ENCODE assay signal across 8 cellular contexts in genomic region chr12:14770495-14771313, GRCh38. TPM values are rescaled to one million over a fixed set of nuclear protein-coding genes. Genes with fewer than 3 reads are reported as not detected.
DNase-seq lines count a peak whose midpoint lies in the region; ATAC-seq and TF ChIP-seq lines count a peak whose summit lies in the region.

No MANE protein-coding gene starts in this region.

- no peaks in the 10 kb centered on the region for H3K27me3 Mint-ChIP-seq in progenitor cell of endocrine pancreas

- peak; percentile 69 for DNase-seq in GM10266 (ENCODE audit: extremely low spot score)
- peak; percentile 93 to 99 (median 96) for DNase-seq in NCI-H1417 (lab: John Stamatoyannopoulos, UW)
- DNase-seq in T follicular helper cell (ENCODE audit: low read depth) = peak; percentile 91
- DNase-seq in amniotic epithelial cell (ENCODE audit: low read depth) = peak; percentile 93
- DNase-seq in left ventricle myocardium superior = peak; percentile 89
- DNase-seq in progenitor cell of endocrine pancreas (ENCODE audit: low spot score, unreplicated experiment) = peak; percentile 93
- DNase-seq in ureter (ENCODE audit: low spot score) = peak; percentile 98

- intact Hi-C loops in left ventricle myocardium superior (cut with micrococcal nuclease) = no loop called here

- peak overlapping the region; percentile 96 for H3K4me3 Mint-ChIP-seq in progenitor cell of endocrine pancreas (ENCODE audit: low read depth)

- peak overlapping the region; percentile 98 for H3K27ac Mint-ChIP-seq in progenitor cell of endocrine pancreas

- peaks cover 31% of the 10 kb centered on the region for H3K4me1 Mint-ChIP-seq in progenitor cell of endocrine pancreas (ENCODE audit: low read depth)

- TF ChIP-seq CTCF in GM10266 (IDR thresholded peaks at IDR 0.05; ENCODE audit: control insufficient read depth, insufficient read depth, low read depth, missing control alignments) = no peak
- TF ChIP-seq CTCF in progenitor cell of endocrine pancreas (IDR thresholded peaks at IDR 0.05; ENCODE audit: unreplicated experiment) = no peak

- H3K9me3 Mint-ChIP-seq in progenitor cell of endocrine pancreas (ENCODE audit: low read depth) = peaks cover 13% of the 10 kb centered on the region

- H3K36me3 Mint-ChIP-seq in progenitor cell of endocrine pancreas (ENCODE audit: insufficient read depth) = peaks cover 22% of the 10 kb centered on the region

- peak; percentile 20 for ATAC-seq in HG02759 (IDR thresholded peaks at IDR 0.05; ENCODE audit: unreplicated experiment)
- peak; percentile 72 for ATAC-seq in left ventricle myocardium superior

RNA-seq across cellular contexts. Expression of gene WBP11, which starts 32.6 kb away (rescaled TPM):
- total RNA-seq in left ventricle myocardium superior (51.5 TPM), progenitor cell of endocrine pancreas (112 and 117 TPM in 2 replicates), ureter (54.0 TPM)

RNA-seq across cellular contexts. Expression of gene C12orf60, which starts 32.8 kb away (rescaled TPM):
- 1.3 TPM for total RNA-seq in left ventricle myocardium superior
- 2.7 and 3.5 TPM in 2 replicates for total RNA-seq in progenitor cell of endocrine pancreas
- 0.99 TPM for total RNA-seq in ureter

RNA-seq across cellular contexts. Expression of gene SMCO3, which starts 43.3 kb away (rescaled TPM):
- total RNA-seq in left ventricle myocardium superior = 0.20 TPM
- not detected in 2 replicates for total RNA-seq in progenitor cell of endocrine pancreas
- not detected for total RNA-seq in ureter

Comparison
In these comparisons a context has a peak if more than half of its experiments do, and no peak if none do; other contexts are left out.
1. Peak in every context shown above with its lines: DNase-seq and ATAC-seq.